Comparison of ENCODE assay signal across 1 cellular context in genomic region chr10:22481687-22482539, GRCh38.
TF ChIP-seq lines count a peak whose summit lies in the region.

No MANE protein-coding gene starts in this region.

TF ChIP-seq in K562, 482 proteins besides CTCF, POLR2A, EP300 and RAD21 (continued from another document):
- no peak for TF ChIP-seq ZNF318 (IDR thresholded peaks at IDR 0.05; ENCODE audit: borderline replicate concordance in 1 of 2, low read depth in 1 of 2)
- no peak for TF ChIP-seq ZNF277 (CRISPR knock-in tag; IDR thresholded peaks at IDR 0.05; ENCODE audit: borderline replicate concordance)
- no peak for TF ChIP-seq RREB1 (CRISPR knock-in tag; IDR thresholded peaks at IDR 0.05)
- no peak for TF ChIP-seq ZNF696 (CRISPR knock-in tag; conservative IDR thresholded peaks at IDR 0.05)
- peak; percentile 10; the same call in 1 of the 2 replicates for TF ChIP-seq C11orf30 (IDR thresholded peaks at IDR 0.05; ENCODE audit: low read depth)
- no peak for TF ChIP-seq ZNF347 (CRISPR knock-in tag; IDR thresholded peaks at IDR 0.05; ENCODE audit: low read depth)
- TF ChIP-seq JUND (IDR thresholded peaks at IDR 0.05; ENCODE audit: borderline replicate concordance, low read depth, low read length) = peak; percentile 41; the same call in 1 of the 2 replicates
- TF ChIP-seq JUND (tag; IDR thresholded peaks at IDR 0.05; ENCODE audit: borderline replicate concordance, low read depth, low read length) = peak; percentile 46; the same call in 1 of the 3 replicates
- no peak for TF ChIP-seq ZBTB8A (IDR thresholded peaks at IDR 0.05; ENCODE audit: partially characterized antibody)
- peak; percentile 54 for TF ChIP-seq ATF3 (IDR thresholded peaks at IDR 0.05)
- TF ChIP-seq ATF3 (CRISPR knock-in tag; conservative IDR thresholded peaks at IDR 0.05) = no peak
- TF ChIP-seq CHD1 (IDR thresholded peaks at IDR 0.05; ENCODE audit: low read length) = no peak
- TF ChIP-seq POLR2B (IDR thresholded peaks at IDR 0.05; ENCODE audit: low read depth, partially characterized antibody) = no peak
- no peak for TF ChIP-seq NCOA6 (IDR thresholded peaks at IDR 0.05)
- peak; percentile 52; the same call in 1 of the 2 replicates for TF ChIP-seq JUN (IDR thresholded peaks at IDR 0.05; ENCODE audit: borderline replicate concordance, low read depth, low read length)
- no peak for TF ChIP-seq JUN (CRISPR knock-in tag; IDR thresholded peaks at IDR 0.05; ENCODE audit: borderline replicate concordance)
- no peak for TF ChIP-seq MLLT1 (IDR thresholded peaks at IDR 0.05)
- TF ChIP-seq COPS2 (conservative IDR thresholded peaks at IDR 0.05) = no peak
